ENCODE assay signal across 17 cellular contexts in genomic region chr19:17645339-17645963, GRCh38. TPM values are rescaled to one million over a fixed set of nuclear protein-coding genes. Genes with fewer than 3 reads are reported as not detected.
DNase-seq lines count a peak whose midpoint lies in the region; ATAC-seq, FAIRE-seq and TF ChIP-seq lines count a peak whose summit lies in the region.
"Had no signal": no experiment of that assay in that cellular context is flagged by ENCODE, and none has a peak within 500 bp of the region (broad histone marks: within the 10 kb centered on the region; RNA-seq: fewer than 3 reads in every experiment).

No MANE protein-coding gene starts in this region.

- H3K9me3 Mint-ChIP-seq in astrocyte (ENCODE audit: unreplicated experiment) = peaks cover 2% of the 10 kb centered on the region
- H3K9me3 Mint-ChIP-seq: CD14-positive monocyte; CD4-positive, alpha-beta memory T cell; H9 had no signal

- no peak overlapping the region for H2BK12ac ChIP-seq in neuronal stem cell (ENCODE audit: low read length)

- peaks cover 23% of the 10 kb centered on the region for H3K27me3 Mint-ChIP-seq in astrocyte (ENCODE audit: low read depth, unreplicated experiment)

- H3K79me1 ChIP-seq in neuronal stem cell (ENCODE audit: low read depth, low read length) = peaks cover 2% of the 10 kb centered on the region

- peak overlapping the region; percentile 19 for H2AK5ac ChIP-seq in neuronal stem cell (ENCODE audit: low read depth, low read length)

- DNase-seq in astrocyte (ENCODE audit: low read depth) (no peak), kidney (peak; percentile 36), neuronal stem cell (ENCODE audit: low spot score) (no peak)
- DNase-seq: CD4-positive, alpha-beta memory T cell; DMS153; DMS79; GDM1; H9 had no signal

- H4K8ac ChIP-seq in neuronal stem cell (ENCODE audit: low read depth, low read length) = no peak overlapping the region

- H3K4me1 Mint-ChIP-seq in astrocyte (ENCODE audit: low read depth, unreplicated experiment) = no peaks in the 10 kb centered on the region
- H3K4me1 Mint-ChIP-seq: CD14-positive monocyte; CD4-positive, alpha-beta memory T cell had no signal

- TF ChIP-seq CTCF in astrocyte (IDR thresholded peaks at IDR 0.05; ENCODE audit: insufficient read depth, low read depth, low read length) (no peak), kidney (IDR thresholded peaks at IDR 0.05; ENCODE audit: borderline replicate concordance, extremely low read depth, insufficient read depth) (no peak)

- ATAC-seq in GM19455 (IDR thresholded peaks at IDR 0.05; ENCODE audit: unreplicated experiment) = no peak
- no peak for ATAC-seq in HG03442 (IDR thresholded peaks at IDR 0.05; ENCODE audit: unreplicated experiment)
- ATAC-seq in HG02763 (IDR thresholded peaks at IDR 0.05; ENCODE audit: unreplicated experiment) = no peak

- WGBS in neuronal stem cell (ENCODE audit: extremely low coverage in 2 of 2, insufficient read length in 2 of 2, insufficient replicate concordance in 1 of 2), 2 donors = no CpG with 5 or more reads among the region's 20 CpGs

- no peak overlapping the region for H2BK120ac ChIP-seq in neuronal stem cell (ENCODE audit: low read depth, low read length)

- peak overlapping the region; percentile 53 for H3K27ac Mint-ChIP-seq in astrocyte (ENCODE audit: unreplicated experiment)
- H3K27ac Mint-ChIP-seq: CD4-positive, alpha-beta memory T cell had no signal

- no peak overlapping the region for H3K4me3 ChIP-seq in astrocyte (ENCODE audit: insufficient read depth, low read depth, low read length)
- H3K4me3 ChIP-seq in kidney (ENCODE audit: low read length in 2 of 2) = no peak overlapping the region
- no peak overlapping the region for H3K4me3 ChIP-seq in neuronal stem cell (ENCODE audit: low read length in 2 of 2)
- H3K4me3 ChIP-seq: BLaER1 had no signal

- no peak overlapping the region for H2AFZ ChIP-seq in astrocyte (ENCODE audit: low read depth, low read length)
- H2AFZ ChIP-seq in neuronal stem cell (ENCODE audit: low read length) = no peak overlapping the region

- no peak overlapping the region for H3K14ac ChIP-seq in neuronal stem cell (ENCODE audit: low read length)

- intact Hi-C loops in kidney (cut with DNase I) = no loop called here

- H3K4me2 ChIP-seq in astrocyte (ENCODE audit: low read length) = no peak overlapping the region
- no peak overlapping the region for H3K4me2 ChIP-seq in neuronal stem cell (ENCODE audit: insufficient read depth, low read length, poor library complexity, severe bottlenecking)
- H3K4me2 ChIP-seq: BLaER1 had no signal

- H3K4me1 ChIP-seq in astrocyte (ENCODE audit: insufficient read depth, low read length) (no peaks in the 10 kb centered on the region), kidney (ENCODE audit: control insufficient read depth in 1 of 2, insufficient read depth in 1 of 2, low read depth in 1 of 2, low read length in 2 of 2) (no peaks in the 10 kb centered on the region), neuronal stem cell (ENCODE audit: control insufficient read depth in 2 of 2, insufficient read depth in 1 of 2, low read depth in 1 of 2, low read length in 2 of 2) (no peaks in the 10 kb centered on the region)
- H3K4me1 ChIP-seq: BLaER1 had no signal

- no peak overlapping the region for H3K9ac ChIP-seq in astrocyte (ENCODE audit: low read length)
- no peak overlapping the region for H3K9ac ChIP-seq in kidney (ENCODE audit: low read length in 2 of 2)
- peak overlapping the region; percentile 73 for H3K9ac ChIP-seq in neuronal stem cell (ENCODE audit: low read depth, low read length, poor library complexity)
- H3K9ac ChIP-seq: BLaER1 had no signal

- H4K20me1 ChIP-seq in astrocyte (ENCODE audit: insufficient read depth, low read length) = no peaks in the 10 kb centered on the region
- H4K20me1 ChIP-seq: BLaER1 had no signal

- no peaks in the 10 kb centered on the region for H3K27me3 ChIP-seq in astrocyte (ENCODE audit: insufficient read depth, low read length)
- H3K27me3 ChIP-seq in neuronal stem cell (ENCODE audit: control insufficient read depth in 3 of 3, insufficient read depth in 3 of 3, low read depth in 1 of 3, low read length in 3 of 3) = no peaks in the 10 kb centered on the region
- H3K27me3 ChIP-seq: BLaER1 had no signal

- H2BK15ac ChIP-seq in neuronal stem cell (ENCODE audit: low read length) = no peak overlapping the region

- H2BK5ac ChIP-seq in neuronal stem cell (ENCODE audit: low read length) = no peak overlapping the region

- H3K36me3 Mint-ChIP-seq in astrocyte (ENCODE audit: low read depth, unreplicated experiment) = no peaks in the 10 kb centered on the region
- H3K36me3 Mint-ChIP-seq: CD14-positive monocyte; CD4-positive, alpha-beta memory T cell had no signal

- no peak overlapping the region for H3K27ac ChIP-seq in astrocyte (ENCODE audit: low read depth, low read length)
- no peak overlapping the region for H3K27ac ChIP-seq in kidney (ENCODE audit: low read depth in 2 of 2, low read length in 2 of 2)
- H3K27ac ChIP-seq in neuronal stem cell (replicated peaks; ENCODE audit: low read length) = no peak overlapping the region
- H3K27ac ChIP-seq: BLaER1 had no signal

- H3K9me3 ChIP-seq in astrocyte (ENCODE audit: insufficient read depth, low read depth, low read length) = peaks cover 2% of the 10 kb centered on the region
- no peaks in the 10 kb centered on the region for H3K9me3 ChIP-seq in kidney (ENCODE audit: control insufficient read depth in 1 of 2, low read length in 2 of 2)
- peaks cover 0 to 1% of the 10 kb centered on the region in 2 donors for H3K9me3 ChIP-seq in neuronal stem cell (replicated peaks in 1 of 2; ENCODE audit: control insufficient read depth in 2 of 2, insufficient read depth in 1 of 2, low read depth in 1 of 2, low read length in 2 of 2)
- H3K9me3 ChIP-seq: BLaER1 had no signal

- H3K79me2 ChIP-seq in astrocyte (ENCODE audit: insufficient read depth, low read length) = no peaks in the 10 kb centered on the region

- no peak overlapping the region for H3K23ac ChIP-seq in neuronal stem cell (ENCODE audit: low read depth, low read length, poor library complexity)

- no peak overlapping the region for H4K91ac ChIP-seq in neuronal stem cell (ENCODE audit: low read depth, low read length, poor library complexity)

- no peak overlapping the region for H3K4ac ChIP-seq in neuronal stem cell (ENCODE audit: low read length)

- no peak overlapping the region for H3K4me3 Mint-ChIP-seq in astrocyte (ENCODE audit: unreplicated experiment)
- H3K4me3 Mint-ChIP-seq: CD14-positive monocyte; CD4-positive, alpha-beta memory T cell; H9 had no signal

- no peaks in the 10 kb centered on the region for H3K36me3 ChIP-seq in astrocyte (ENCODE audit: insufficient read depth, low read length)
- H3K36me3 ChIP-seq in kidney (ENCODE audit: control insufficient read depth in 1 of 2, insufficient read depth in 2 of 2, low read length in 2 of 2) = no peaks in the 10 kb centered on the region
- peaks cover 0 to 36% of the 10 kb centered on the region in 2 donors for H3K36me3 ChIP-seq in neuronal stem cell (replicated peaks in 1 of 2; ENCODE audit: control insufficient read depth in 2 of 2, insufficient read depth in 2 of 2, low read length in 2 of 2)
- H3K36me3 ChIP-seq: BLaER1 had no signal

- FAIRE-seq in astrocyte (lab: Jason Lieb, UNC) (no peak), kidney (lab: Jason Lieb, UNC) (no peak)
- FAIRE-seq: A204.1, GM12892, GM18507, H1 had no signal

- H3K18ac ChIP-seq in neuronal stem cell (ENCODE audit: low read length) = peak overlapping the region; percentile 25

RNA-seq across cellular contexts. Expression of gene UNC13A, which starts 42.7 kb away (rescaled TPM):
- 1.2 and 1.4 TPM in 2 replicates for total RNA-seq in astrocyte
- total RNA-seq in kidney = 2.2 TPM
- 0.06 TPM for polyA plus RNA-seq in kidney (ENCODE audit: insufficient read depth, low read depth, low replicate concordance)
- 0.11 TPM for polyA plus RNA-seq in neuronal stem cell (2013, experiment 1 of 2)
- 0.10 TPM for polyA plus RNA-seq in neuronal stem cell (2013, experiment 2 of 2)
- polyA plus RNA-seq: CD14-positive monocyte; CD4-positive, alpha-beta memory T cell had no signal
